Comparison of ENCODE assay signal across 9 cellular contexts in the genomic region with DNA sequence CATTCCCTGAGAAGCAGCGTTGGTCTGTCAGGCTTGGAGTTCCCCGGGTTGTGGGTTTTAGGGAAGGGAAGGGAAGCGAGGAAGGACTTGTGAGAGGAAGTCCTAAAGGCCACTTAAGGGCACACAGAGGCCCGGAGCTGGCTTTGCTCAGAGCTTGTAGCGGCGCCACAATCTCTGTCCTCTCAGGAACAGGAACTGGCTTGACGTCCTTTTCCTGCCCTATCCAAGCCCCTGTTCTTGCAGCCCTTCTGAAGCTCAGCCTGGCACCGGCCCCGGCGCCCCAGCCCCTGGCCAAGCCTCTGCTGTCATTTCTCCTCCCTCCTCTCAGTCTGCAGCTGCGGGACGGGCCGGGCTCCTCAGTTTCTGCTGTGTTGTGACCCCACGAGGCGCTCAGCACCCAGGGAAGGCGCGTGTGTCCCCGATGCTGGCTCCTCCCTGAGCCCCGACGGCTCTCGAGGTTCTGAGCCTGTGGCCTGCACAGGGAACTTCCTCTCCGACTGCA. TPM values are rescaled to one million over a fixed set of nuclear protein-coding genes. Genes with fewer than 3 reads are reported as not detected.
DNase-seq lines count a peak whose midpoint lies in the region; ATAC-seq and TF ChIP-seq lines count a peak whose summit lies in the region.
"Had no signal": no experiment of that assay in that cellular context is flagged by ENCODE, and none has a peak within 500 bp of the region (broad histone marks: within the 10 kb centered on the region; RNA-seq: fewer than 3 reads in every experiment).

A gene (plus strand): TSS at position 140 of the 502 bp plus-strand sequence. CDS start 16,069 bp downstream, outside the sequence.

- H3K27me3 ChIP-seq in muscle layer of colon (ENCODE audit: control insufficient read depth in 1 of 2, insufficient read depth in 2 of 2, low read length in 2 of 2) (peaks cover 0 to 16% of the 10 kb centered on the region in 2 donors), thyroid gland (no peaks in the 10 kb centered on the region), MG63 (no peaks in the 10 kb centered on the region)

- H3K4me3 ChIP-seq in muscle layer of colon (ENCODE audit: low read depth in 1 of 2, low read length in 2 of 2), result no peak within 1 kb of the TSS
- peak within 1 kb of the TSS in 1 of 3 donors; percentile 35 for H3K4me3 ChIP-seq in thyroid gland (replicated peaks in 1 of 3)
- no peak within 1 kb of the TSS for H3K4me3 ChIP-seq in MG63

- peaks cover 10% of the 10 kb centered on the region for H3K4me1 ChIP-seq in muscle layer of colon (ENCODE audit: insufficient read depth, low read length)
- H3K4me1 ChIP-seq in thyroid gland, result peaks cover 14 to 24% of the 10 kb centered on the region in 2 donors

- no peak within 1 kb of the TSS for H3K4me3 Mint-ChIP-seq in Calu3 (ENCODE audit: low read depth, unreplicated experiment)

- CTCF ChIA-PET in Calu3 (lab: Charles Lee), result no interaction called here

- H3K27ac Mint-ChIP-seq in Calu3 (ENCODE audit: unreplicated experiment), result no peak within 1 kb of the TSS

- 20 to 43% (median 25%) methylated on average over 21 to 22 of the region's 22 CpGs for WGBS in adipose tissue, 3 donors
- WGBS in thyroid gland, 2 donors, result 40 to 51% methylated on average over 22 of the region's 22 CpGs

- H3K36me3 Mint-ChIP-seq in Calu3 (ENCODE audit: insufficient read depth, unreplicated experiment), result no peaks in the 10 kb centered on the region

- peak in 1 of 2 donors; percentile 6 for TF ChIP-seq POLR2A in thyroid gland (IDR thresholded peaks at IDR 0.05)

- H3K9me3 ChIP-seq in muscle layer of colon (ENCODE audit: low read length) (no peaks in the 10 kb centered on the region), thyroid gland (no peaks in the 10 kb centered on the region), MG63 (no peaks in the 10 kb centered on the region)

- no peak for TF ChIP-seq CTCF in thyroid gland (IDR thresholded peaks at IDR 0.05)
- no peak for TF ChIP-seq CTCF in Calu3 (IDR thresholded peaks at IDR 0.05; ENCODE audit: unreplicated experiment)

- H3K36me3 ChIP-seq in muscle layer of colon (ENCODE audit: insufficient read depth, low read length) (no peaks in the 10 kb centered on the region), thyroid gland (no peaks in the 10 kb centered on the region), MG63 (no peaks in the 10 kb centered on the region)

- intact Hi-C loops in thyroid gland (cut with DNase I), result loop anchor here (10.0 kb wide), 1 partner anchor 294 kb away; no protein-coding TSS in a partner anchor
- intact Hi-C loops in Calu3 (cut with micrococcal nuclease; ENCODE audit: unreplicated experiment), result no loop called here

- H3K27ac ChIP-seq in adipose tissue (ENCODE audit: low read depth, low read length) (peak within 1 kb of the TSS; percentile 21), muscle layer of colon (ENCODE audit: low read depth, low read length) (peak within 1 kb of the TSS; percentile 68), thyroid gland (peak within 1 kb of the TSS; percentile 44 to 57 (median 49))

- H3K9ac ChIP-seq in muscle layer of colon (ENCODE audit: low read length), result no peak within 1 kb of the TSS

- no peaks in the 10 kb centered on the region for H3K9me3 Mint-ChIP-seq in Calu3 (ENCODE audit: low read depth, unreplicated experiment)

- H3K4me1 Mint-ChIP-seq in Calu3 (ENCODE audit: low read depth, unreplicated experiment), result peaks cover 8% of the 10 kb centered on the region

- ATAC-seq in GM19395 (IDR thresholded peaks at IDR 0.05; ENCODE audit: unreplicated experiment), result peak; percentile 46

- peaks cover 66% of the 10 kb centered on the region for H3K27me3 Mint-ChIP-seq in Calu3 (ENCODE audit: unreplicated experiment)

- DNase-seq in NOMO-1 treated with DMSO at 0.1 percent for 48 hours (lab: John Stamatoyannopoulos, UW; ENCODE audit: unreplicated experiment) (peak; percentile 8), thyroid gland (peak; percentile 29 to 32), MG63 (no peak), Calu3 (no peak), NCI-H524 (lab: John Stamatoyannopoulos, UW) (no peak)

- BruUV-seq in Calu3 (replicated peaks; lab: Mats Ljungman, UMichigan), result no TSS peak

RNA-seq across cellular contexts. Expression of the gene that starts here (rescaled TPM):
- polyA plus RNA-seq in adipose tissue, result 10 to 100 TPM in 2 of 3 donors, 1 to 10 TPM in 1; 3.6 to 12.7 (median 12.1) TPM
- total RNA-seq in thyroid gland (10 to 100 TPM in 3 of 4 donors, 1 to 10 TPM in 1; 7.5 to 34.5 (median 20.0) TPM), Calu3 (2022) (not detected in 2 replicates)
- total RNA-seq in MG63 (2014; rRNA removed; shearing (Covaris generic); ENCODE audit: low replicate concordance), result not detected in 2 replicates
- total RNA-seq: HT1080 had no signal

Comparison
In these comparisons a context has a peak if more than half of its experiments do, and no peak if none do; other contexts are left out.
1. DNase-seq: peak in NOMO-1 treated with DMSO at 0.1 percent for 48 hours (single experiment) and thyroid gland (2 of 2); none in MG63 (single experiment), Calu3 (single experiment) and NCI-H524 (0 of 2).
2. Peak in every context shown above with its lines, with median percentiles within 50 percentile points of each other: H3K27ac ChIP-seq.